In genomic region chr14:90687680-90688079, GRCh38 we compare ENCODE assay signal across 17 cellular contexts.
A peak's percentile ranks its signal among the peaks of the same experiment; 100 is the strongest.
DNase-seq lines count a peak whose midpoint lies in the region; ATAC-seq, FAIRE-seq and TF ChIP-seq lines count a peak whose summit lies in the region.
"Had no signal": no experiment of that assay in that cellular context is flagged by ENCODE, and none has a peak within 500 bp of the region (broad histone marks: within the 10 kb centered on the region; RNA-seq: fewer than 3 reads in every experiment).

No MANE protein-coding gene starts in this region.

- TF ChIP-seq CTCF in HepG2 (CRISPR knock-in tag; IDR thresholded peaks at IDR 0.05) (no peak), right lobe of liver (IDR thresholded peaks at IDR 0.05) (no peak), K562 (IDR thresholded peaks at IDR 0.05 in 2 of 3, conservative IDR thresholded peaks at IDR 0.05 in 1 of 3; ENCODE audit: insufficient read depth in 2 of 3, low read depth in 1 of 3, low read length in 3 of 3) (no peak), neutrophil (IDR thresholded peaks at IDR 0.05) (no peak), lower lobe of right lung (IDR thresholded peaks at IDR 0.05) (no peak)

- H3K4me1 ChIP-seq in HepG2 (ENCODE audit: insufficient read depth, low read length) (no peaks in the 10 kb centered on the region), right lobe of liver (no peaks in the 10 kb centered on the region), K562 (replicated peaks in 1 of 2; ENCODE audit: control insufficient read depth in 2 of 2, insufficient read depth in 2 of 2, low read length in 2 of 2) (no peaks in the 10 kb centered on the region), neutrophil (ENCODE audit: control insufficient read depth in 1 of 2, insufficient read depth in 1 of 2, low read depth in 1 of 2, low read length in 1 of 2) (peaks cover 33 to 35% of the 10 kb centered on the region in 2 experiments), lower lobe of right lung (no peaks in the 10 kb centered on the region)
- H3K4me1 ChIP-seq in naive thymus-derived CD4-positive, alpha-beta T cell (ENCODE audit: control insufficient read depth in 2 of 2, insufficient read depth in 2 of 2, low read length in 2 of 2) = no peaks in the 10 kb centered on the region
- H3K4me1 ChIP-seq: Caco-2 had no signal

- no peak for TF ChIP-seq EP300 in HepG2 (IDR thresholded peaks at IDR 0.05; ENCODE audit: low read depth in 2 of 2, low read length in 2 of 2)
- TF ChIP-seq EP300 in HepG2 (CRISPR knock-in tag; IDR thresholded peaks at IDR 0.05; ENCODE audit: borderline replicate concordance) = no peak
- no peak for TF ChIP-seq EP300 in K562 (IDR thresholded peaks at IDR 0.05; ENCODE audit: low read length)

- BruUV-seq in HepG2 (replicated peaks; lab: Mats Ljungman, UMichigan) (no TSS peak), K562 (replicated peaks; lab: Mats Ljungman, UMichigan) (no TSS peak)

- no peaks in the 10 kb centered on the region for H3K9me1 ChIP-seq in K562 (ENCODE audit: control insufficient read depth, insufficient read depth, low read length)

- H3K4me3 Mint-ChIP-seq in naive thymus-derived CD4-positive, alpha-beta T cell = no peak overlapping the region
- H3K4me3 Mint-ChIP-seq: CD4-positive, alpha-beta memory T cell had no signal

- ATAC-seq in HepG2 (no peak), right lobe of liver (no peak), K562 (no peak), lower lobe of right lung (no peak)
- no peak for ATAC-seq in naive thymus-derived CD4-positive, alpha-beta T cell

- no peak overlapping the region for H3K27ac ChIP-seq in HepG2 (ENCODE audit: extremely low read length, insufficient read depth, low read length)
- H3K27ac ChIP-seq in right lobe of liver = no peak overlapping the region
- no peak overlapping the region for H3K27ac ChIP-seq in K562 (ENCODE audit: extremely low read depth, low read depth, low read length)
- H3K27ac ChIP-seq in neutrophil = peak overlapping the region; percentile 52
- no peak overlapping the region for H3K27ac ChIP-seq in naive thymus-derived CD4-positive, alpha-beta T cell (ENCODE audit: low read depth, low read length)
- H3K27ac ChIP-seq in lower lobe of right lung = no peak overlapping the region

- H3K9ac ChIP-seq in HepG2 (ENCODE audit: insufficient read depth, low read depth, low read length) (no peak overlapping the region), K562 (ENCODE audit: insufficient read depth in 1 of 2, low read depth in 2 of 2, low read length in 2 of 2) (no peak overlapping the region)

- DNase-seq in HepG2 (ENCODE audit: low spot score) = no peak
- no peak for DNase-seq in right lobe of liver
- no peak for DNase-seq in K562 (ENCODE audit: extremely low read depth in 1 of 4, low spot score in 3 of 4)
- no peak for DNase-seq in naive thymus-derived CD4-positive, alpha-beta T cell
- no peak for DNase-seq in lower lobe of right lung
- DNase-seq: 8988T; C1 segment of cervical spinal cord; Caco-2; CD4-positive, alpha-beta memory T cell; DMS153; DND-41; GOT3; H7; HCEC 1CT had no signal

- H2AFZ ChIP-seq in HepG2 (ENCODE audit: low read length) = no peak overlapping the region
- H2AFZ ChIP-seq in K562 (ENCODE audit: low read depth, low read length) = no peak overlapping the region

- no peaks in the 10 kb centered on the region for H4K20me1 ChIP-seq in HepG2 (ENCODE audit: insufficient read depth, low read length)
- H4K20me1 ChIP-seq in K562 (replicated peaks; ENCODE audit: control insufficient read depth, insufficient read depth, low read length) = no peaks in the 10 kb centered on the region

- no peak overlapping the region for H3K4me2 ChIP-seq in HepG2 (ENCODE audit: low read depth, low read length)
- H3K4me2 ChIP-seq in K562 (ENCODE audit: insufficient read depth, low read length) = no peak overlapping the region

- intact Hi-C loops in HepG2 (cut with micrococcal nuclease; ENCODE audit: unreplicated experiment) (no loop called here), right lobe of liver (cut with DNase I) (no loop called here), K562 (cut with micrococcal nuclease) (no loop called here), lower lobe of right lung (cut with DNase I) (no loop called here)
- intact Hi-C loops in naive thymus-derived CD4-positive, alpha-beta T cell (cut with micrococcal nuclease) = no loop called here

- H3K27me3 Mint-ChIP-seq in naive thymus-derived CD4-positive, alpha-beta T cell = peaks cover 0 to 26% (median 7%) of the 10 kb centered on the region in 5 donors

- no peak for TF ChIP-seq POLR2A in HepG2 (IDR thresholded peaks at IDR 0.05; ENCODE audit: insufficient read depth in 1 of 2, low read depth in 2 of 2, low read length in 2 of 2)
- TF ChIP-seq POLR2A in right lobe of liver (IDR thresholded peaks at IDR 0.05) = no peak
- TF ChIP-seq POLR2A in K562 (conservative IDR thresholded peaks at IDR 0.05) = no peak

- WGBS in HepG2 (ENCODE audit: low lambda C conversion rate) = 95% methylated on average over 5 of the region's 5 CpGs
- 93% methylated on average over 5 of the region's 5 CpGs for WGBS in right lobe of liver (ENCODE audit: insufficient coverage, low coverage, low lambda C conversion rate, missing lambda C conversion rate)
- 87% methylated on average over 5 of the region's 5 CpGs for WGBS in K562 (ENCODE audit: insufficient coverage, low coverage, missing lambda C conversion rate)

- in situ Hi-C loops in HepG2 (cut with HindIII; ENCODE audit: extremely low pct_ligation_motif_present, low pct_unique_long_range_greater_than_20kb) (no loop called here), K562 (cut with MboI) (no loop called here)

- H3K79me2 ChIP-seq in HepG2 (ENCODE audit: insufficient read depth, low read length) = no peaks in the 10 kb centered on the region
- H3K79me2 ChIP-seq in K562 (ENCODE audit: control insufficient read depth, insufficient read depth, low read length) = no peaks in the 10 kb centered on the region

- H3K36me3 Mint-ChIP-seq in naive thymus-derived CD4-positive, alpha-beta T cell = no peaks in the 10 kb centered on the region

- H3K27ac Mint-ChIP-seq in naive thymus-derived CD4-positive, alpha-beta T cell = no peak overlapping the region
- H3K27ac Mint-ChIP-seq: CD4-positive, alpha-beta memory T cell had no signal

- H3K4me3 ChIP-seq in HepG2 (replicated peaks in 1 of 3; ENCODE audit: insufficient read depth in 1 of 3, low read depth in 2 of 3, low read length in 3 of 3) (no peak overlapping the region), right lobe of liver (no peak overlapping the region), K562 (no peak overlapping the region), neutrophil (ENCODE audit: low read depth in 1 of 2, low read length in 1 of 2) (no peak overlapping the region), lower lobe of right lung (no peak overlapping the region)
- no peak overlapping the region for H3K4me3 ChIP-seq in naive thymus-derived CD4-positive, alpha-beta T cell (ENCODE audit: low read length)

- H3K36me3 ChIP-seq in HepG2 (replicated peaks in 1 of 2; ENCODE audit: control insufficient read depth in 1 of 2, insufficient read depth in 2 of 2, low read length in 2 of 2) (no peaks in the 10 kb centered on the region), right lobe of liver (no peaks in the 10 kb centered on the region), K562 (ENCODE audit: control insufficient read depth, insufficient read depth, low read length) (peaks cover 21% of the 10 kb centered on the region), neutrophil (peaks cover 26% of the 10 kb centered on the region), lower lobe of right lung (no peaks in the 10 kb centered on the region)
- H3K36me3 ChIP-seq in naive thymus-derived CD4-positive, alpha-beta T cell (ENCODE audit: control insufficient read depth in 2 of 3, insufficient read depth in 3 of 3, low read length in 3 of 3) = no peaks in the 10 kb centered on the region

- H3K27me3 ChIP-seq in HepG2 (ENCODE audit: control insufficient read depth in 1 of 2, insufficient read depth in 2 of 2, low read length in 2 of 2) (no peaks in the 10 kb centered on the region), right lobe of liver (no peaks in the 10 kb centered on the region), K562 (ENCODE audit: control insufficient read depth in 2 of 2, insufficient read depth in 2 of 2, low read length in 2 of 2) (no peaks in the 10 kb centered on the region), neutrophil (no peaks in the 10 kb centered on the region), lower lobe of right lung (ENCODE audit: low read depth) (no peaks in the 10 kb centered on the region)
- H3K27me3 ChIP-seq in naive thymus-derived CD4-positive, alpha-beta T cell (ENCODE audit: control insufficient read depth in 2 of 2, insufficient read depth in 2 of 2, low read length in 2 of 2) = no peaks in the 10 kb centered on the region

- POLR2A ChIA-PET in HepG2 (lab: Yijun Ruan, JAX) = no interaction called here
- POLR2A ChIA-PET in K562 (lab: Yijun Ruan, JAX) = interaction anchor here (0.6 kb wide), 1 partner anchor 469 kb away, joined by 3 read pairs; no protein-coding TSS in a partner anchor
- POLR2A ChIA-PET in naive thymus-derived CD4-positive, alpha-beta T cell (lab: Charles Lee) = no interaction called here

- no peaks in the 10 kb centered on the region for H3K9me3 Mint-ChIP-seq in naive thymus-derived CD4-positive, alpha-beta T cell
- H3K9me3 Mint-ChIP-seq: CD4-positive, alpha-beta memory T cell had no signal

- CTCF ChIA-PET in HepG2 (lab: Yijun Ruan, JAX; ENCODE audit: low intra/inter-chr PET ratio, low total read pairs) (no interaction called here), K562 (lab: Yijun Ruan, JAX; ENCODE audit: low intra/inter-chr PET ratio) (no interaction called here)
- CTCF ChIA-PET in naive thymus-derived CD4-positive, alpha-beta T cell (lab: Charles Lee) = interaction anchor here (0.5 kb wide), 1 partner anchor 21 kb away, joined by 3 read pairs; no protein-coding TSS in a partner anchor

- peaks cover 0 to 3% (median 0%) of the 10 kb centered on the region in 7 donors for H3K4me1 Mint-ChIP-seq in naive thymus-derived CD4-positive, alpha-beta T cell
- H3K4me1 Mint-ChIP-seq: CD4-positive, alpha-beta memory T cell had no signal

- no peak for FAIRE-seq in HepG2 (lab: Jason Lieb, UNC)
- no peak for FAIRE-seq in K562 (lab: Jason Lieb, UNC)
- FAIRE-seq: G401.6, GM12892 had no signal

- no peaks in the 10 kb centered on the region for H3K9me3 ChIP-seq in HepG2 (ENCODE audit: low read length)
- H3K9me3 ChIP-seq in right lobe of liver = no peaks in the 10 kb centered on the region
- H3K9me3 ChIP-seq in K562 (replicated peaks; ENCODE audit: control insufficient read depth, insufficient read depth, low read depth, low read length) = no peaks in the 10 kb centered on the region
- no peaks in the 10 kb centered on the region for H3K9me3 ChIP-seq in neutrophil
- H3K9me3 ChIP-seq in naive thymus-derived CD4-positive, alpha-beta T cell (ENCODE audit: control insufficient read depth in 2 of 3, low read length in 3 of 3) = no peaks in the 10 kb centered on the region
- H3K9me3 ChIP-seq in lower lobe of right lung = no peaks in the 10 kb centered on the region
- H3K9me3 ChIP-seq: Caco-2 had no signal

- TF ChIP-seq RAD21 in HepG2 (CRISPR knock-in tag; IDR thresholded peaks at IDR 0.05) (no peak), K562 (CRISPR knock-in tag; conservative IDR thresholded peaks at IDR 0.05 in 1 of 2, IDR thresholded peaks at IDR 0.05 in 1 of 2) (no peak)

TF ChIP-seq in HepG2, 621 proteins besides CTCF, POLR2A, EP300 and RAD21 (continues in another document):
- TF ChIP-seq CBFB (CRISPR knock-in tag; IDR thresholded peaks at IDR 0.05) = no peak

TF ChIP-seq in K562, 482 proteins besides CTCF, POLR2A, EP300 and RAD21 (continues in another document):
- TF ChIP-seq MAFF (IDR thresholded peaks at IDR 0.05; ENCODE audit: low read length) = peak; percentile 48
- TF ChIP-seq ZNF12 (CRISPR knock-in tag; IDR thresholded peaks at IDR 0.05) = no peak

Comparison
In these comparisons a context has a peak if more than half of its experiments do, and no peak if none do; other contexts are left out.
1. Of the 241 proteins assayed by ChIP-seq in both HepG2 and K562: peak only in HepG2: none; only in K562: MAFG; in both: MAFF and MAFK; in neither: 238.